In genomic region chr5:87787640-87788039, GRCh38 we compare ENCODE assay signal across 27 cellular contexts.
A peak's percentile ranks its signal among the peaks of the same experiment; 100 is the strongest.
DNase-seq lines count a peak whose midpoint lies in the region; ATAC-seq, FAIRE-seq and TF ChIP-seq lines count a peak whose summit lies in the region.
"Had no signal": no experiment of that assay in that cellular context is flagged by ENCODE, and none has a peak within 500 bp of the region (broad histone marks: within the 10 kb centered on the region; RNA-seq: fewer than 3 reads in every experiment).

No MANE protein-coding gene starts in this region.

- H3K27ac ChIP-seq in GM23338 (ENCODE audit: low read depth) (no peak overlapping the region), astrocyte (ENCODE audit: low read depth, low read length) (no peak overlapping the region)
- H3K27ac ChIP-seq: breast epithelium, epithelial cell of prostate, tibial nerve had no signal

- H3K36me3 ChIP-seq in GM23338 (ENCODE audit: insufficient read depth) (no peaks in the 10 kb centered on the region), astrocyte (ENCODE audit: insufficient read depth, low read length) (no peaks in the 10 kb centered on the region)
- H3K36me3 ChIP-seq: breast epithelium, tibial nerve had no signal

- H3K27ac Mint-ChIP-seq in GM23338 (no peak overlapping the region), astrocyte (ENCODE audit: unreplicated experiment) (no peak overlapping the region)
- H3K27ac Mint-ChIP-seq: activated naive CD4-positive, alpha-beta T cell treated with anti-CD3 and anti-CD28 coated beads, Interleukin-2, amount 10 ng/mL, durations not matched to agents 7 days and 5 days; activated T-helper 1 cell treated with anti-CD3 and anti-CD28 coated beads, Interleukin-12 subunit alpha, Interleukin-12 subunit beta, Interleukin-2, Interleukin-4 antibody, amounts not matched to agents 30 ng/mL and 10 ng/mL and 1 ng/mL, durations not matched to agents 14 hours and 24 hours and 36 hours; B cell; CD8-positive, alpha-beta T cell; immature natural killer cell had no signal

- FAIRE-seq in astrocyte (lab: Jason Lieb, UNC): no peak
- FAIRE-seq: G401.6, HepG2 had no signal

- TF ChIP-seq CTCF in GM23338 (conservative IDR thresholded peaks at IDR 0.05; ENCODE audit: low read depth in 2 of 2) (no peak), astrocyte (IDR thresholded peaks at IDR 0.05; ENCODE audit: insufficient read depth, low read depth, low read length) (no peak), GM13977 (IDR thresholded peaks at IDR 0.05; ENCODE audit: extremely low read depth, insufficient read depth, missing control alignments) (no peak)

- peaks cover 29% of the 10 kb centered on the region for H3K4me1 Mint-ChIP-seq in GM23338
- no peaks in the 10 kb centered on the region for H3K4me1 Mint-ChIP-seq in astrocyte (ENCODE audit: low read depth, unreplicated experiment)
- H3K4me1 Mint-ChIP-seq: activated naive CD4-positive, alpha-beta T cell treated with anti-CD3 and anti-CD28 coated beads, Interleukin-2, amount 10 ng/mL, durations not matched to agents 7 days and 5 days; B cell; immature natural killer cell had no signal

- H3K4me2 ChIP-seq in GM23338 (peak overlapping the region; percentile 52; the same call in 1 of the 2 replicates), astrocyte (ENCODE audit: low read length) (peak overlapping the region; percentile 12)

- ATAC-seq in GM23338: peak; percentile 97
- ATAC-seq: CD8-positive, alpha-beta T cell; HepG2 had no signal

- H3K9me3 ChIP-seq in astrocyte (ENCODE audit: insufficient read depth, low read depth, low read length): no peaks in the 10 kb centered on the region
- H3K9me3 ChIP-seq: breast epithelium, tibial nerve had no signal

- H2AFZ ChIP-seq in GM23338 (no peak overlapping the region), astrocyte (ENCODE audit: low read depth, low read length) (peak overlapping the region; percentile 22)

- H3K4me3 Mint-ChIP-seq in GM23338 (peak overlapping the region; percentile 48; the same call in 2 of the 3 replicates), astrocyte (ENCODE audit: unreplicated experiment) (no peak overlapping the region)
- H3K4me3 Mint-ChIP-seq: activated naive CD4-positive, alpha-beta T cell treated with anti-CD3 and anti-CD28 coated beads, Interleukin-2, amount 10 ng/mL, durations not matched to agents 7 days and 5 days; activated T-helper 1 cell treated with anti-CD3 and anti-CD28 coated beads, Interleukin-12 subunit alpha, Interleukin-12 subunit beta, Interleukin-2, Interleukin-4 antibody, amounts not matched to agents 30 ng/mL and 10 ng/mL and 1 ng/mL, durations not matched to agents 14 hours and 24 hours and 36 hours; B cell; CD8-positive, alpha-beta T cell; immature natural killer cell had no signal

- H4K20me1 ChIP-seq in GM23338 (replicated peaks; ENCODE audit: insufficient read depth) (no peaks in the 10 kb centered on the region), astrocyte (ENCODE audit: insufficient read depth, low read length) (no peaks in the 10 kb centered on the region)

- no peaks in the 10 kb centered on the region for H3K36me3 Mint-ChIP-seq in GM23338 (ENCODE audit: low read depth)
- H3K36me3 Mint-ChIP-seq in astrocyte (ENCODE audit: low read depth, unreplicated experiment): no peaks in the 10 kb centered on the region
- H3K36me3 Mint-ChIP-seq: activated naive CD4-positive, alpha-beta T cell treated with anti-CD3 and anti-CD28 coated beads, Interleukin-2, amount 10 ng/mL, durations not matched to agents 7 days and 5 days; CD8-positive, alpha-beta T cell; immature natural killer cell had no signal

- no peak overlapping the region for H3K9ac ChIP-seq in astrocyte (ENCODE audit: low read length)

- H3K4me3 ChIP-seq in GM23338 (no peak overlapping the region), astrocyte (ENCODE audit: insufficient read depth, low read depth, low read length) (no peak overlapping the region)
- H3K4me3 ChIP-seq: breast epithelium, tibial nerve had no signal

- H3K27me3 ChIP-seq in GM23338 (ENCODE audit: insufficient read depth): peaks cover 17% of the 10 kb centered on the region; the same call in 1 of the 2 replicates
- H3K27me3 ChIP-seq in astrocyte (ENCODE audit: insufficient read depth, low read length): no peaks in the 10 kb centered on the region

- H3K4me1 ChIP-seq in GM23338 (ENCODE audit: insufficient read depth) (peaks cover 37% of the 10 kb centered on the region), astrocyte (ENCODE audit: insufficient read depth, low read length) (no peaks in the 10 kb centered on the region)
- H3K4me1 ChIP-seq: breast epithelium, tibial nerve had no signal

- no peaks in the 10 kb centered on the region for H3F3A ChIP-seq in GM23338 (replicated peaks; ENCODE audit: low read depth)

- H3K27me3 Mint-ChIP-seq in GM23338 (ENCODE audit: insufficient read depth, low read depth, poor library complexity) (peaks cover 19% of the 10 kb centered on the region), astrocyte (ENCODE audit: low read depth, unreplicated experiment) (no peaks in the 10 kb centered on the region)

- DNase-seq in GM23338 (ENCODE audit: low spot score) (peak; percentile 88), NCI-H146 treated with DMSO at 0.1 percent for 48 hours (lab: John Stamatoyannopoulos, UW; ENCODE audit: unreplicated experiment) (peak; percentile 33), astrocyte (ENCODE audit: low read depth) (no peak), iPS-NIHi11 (ENCODE audit: low spot score) (peak; percentile 36), DMS53 treated with DMSO at 0.1 percent for 48 hours (lab: John Stamatoyannopoulos, UW; ENCODE audit: unreplicated experiment) (no peak), GM13977 (ENCODE audit: low spot score) (no peak), AG20443 (ENCODE audit: low spot score) (no peak), T-helper 1 cell (no peak)
- DNase-seq: activated CD4-positive, alpha-beta T cell treated with anti-CD3 and anti-CD28 coated beads, Interleukin-2, amount 50 U/mL, for 48 hours; activated CD4-positive, CD25-positive, alpha-beta regulatory T cell; activated naive CD4-positive, alpha-beta T cell treated with anti-CD3 and anti-CD28 coated beads, Interleukin-2, amount 10 ng/mL, durations not matched to agents 7 days and 5 days; CD8-positive, alpha-beta T cell; DMS153; effector CD4-positive, alpha-beta T cell; immature natural killer cell; Kasumi-1; mesenchymal stem cell; MV-4-11; NCI-H1694 treated with DMSO at 0.1 percent for 48 hours; NCI-H774 had no signal

- no peaks in the 10 kb centered on the region for H3K9me3 Mint-ChIP-seq in GM23338
- H3K9me3 Mint-ChIP-seq in astrocyte (ENCODE audit: unreplicated experiment): no peaks in the 10 kb centered on the region
- H3K9me3 Mint-ChIP-seq: activated naive CD4-positive, alpha-beta T cell treated with anti-CD3 and anti-CD28 coated beads, Interleukin-2, amount 10 ng/mL, durations not matched to agents 7 days and 5 days; activated T-helper 1 cell treated with anti-CD3 and anti-CD28 coated beads, Interleukin-12 subunit alpha, Interleukin-12 subunit beta, Interleukin-2, Interleukin-4 antibody, amounts not matched to agents 30 ng/mL and 10 ng/mL and 1 ng/mL, durations not matched to agents 14 hours and 24 hours and 36 hours; CD8-positive, alpha-beta T cell; immature natural killer cell had no signal

- no peaks in the 10 kb centered on the region for H3K79me2 ChIP-seq in GM23338 (replicated peaks; ENCODE audit: insufficient read depth)
- H3K79me2 ChIP-seq in astrocyte (ENCODE audit: insufficient read depth, low read length): no peaks in the 10 kb centered on the region

- H3K9me2 ChIP-seq in GM23338 (ENCODE audit: insufficient read depth): no peaks in the 10 kb centered on the region

- in situ Hi-C loops in GM13977 (cut with MboI; ENCODE audit: low pct_unique_long_range_greater_than_20kb, low sequenced_read_pairs, unreplicated experiment): loop anchor here (10.0 kb wide), 1 partner anchor 897 kb away; no protein-coding TSS in a partner anchor

TF ChIP-seq in GM23338, 12 proteins besides CTCF, POLR2A, EP300 and RAD21 (continues in another document):
- TF ChIP-seq ETS1 (IDR thresholded peaks at IDR 0.05): no peak
- no peak for TF ChIP-seq ZNF114 (CRISPR knock-in tag; IDR thresholded peaks at IDR 0.05)
- peak; percentile 100 for TF ChIP-seq NANOG (IDR thresholded peaks at IDR 0.05; ENCODE audit: borderline replicate concordance)
- TF ChIP-seq ZNF331 (CRISPR knock-in tag; IDR thresholded peaks at IDR 0.05; ENCODE audit: low read depth): no peak

Comparison
In these comparisons a context has a peak if more than half of its experiments do, and no peak if none do; other contexts are left out.
1. DNase-seq: peak in GM23338 (single experiment), NCI-H146 treated with DMSO at 0.1 percent for 48 hours (single experiment) and iPS-NIHi11 (single experiment); none in astrocyte (single experiment), DMS53 treated with DMSO at 0.1 percent for 48 hours (single experiment), GM13977 (single experiment), AG20443 (single experiment) and T-helper 1 cell (0 of 5).